In the genomic region with DNA sequence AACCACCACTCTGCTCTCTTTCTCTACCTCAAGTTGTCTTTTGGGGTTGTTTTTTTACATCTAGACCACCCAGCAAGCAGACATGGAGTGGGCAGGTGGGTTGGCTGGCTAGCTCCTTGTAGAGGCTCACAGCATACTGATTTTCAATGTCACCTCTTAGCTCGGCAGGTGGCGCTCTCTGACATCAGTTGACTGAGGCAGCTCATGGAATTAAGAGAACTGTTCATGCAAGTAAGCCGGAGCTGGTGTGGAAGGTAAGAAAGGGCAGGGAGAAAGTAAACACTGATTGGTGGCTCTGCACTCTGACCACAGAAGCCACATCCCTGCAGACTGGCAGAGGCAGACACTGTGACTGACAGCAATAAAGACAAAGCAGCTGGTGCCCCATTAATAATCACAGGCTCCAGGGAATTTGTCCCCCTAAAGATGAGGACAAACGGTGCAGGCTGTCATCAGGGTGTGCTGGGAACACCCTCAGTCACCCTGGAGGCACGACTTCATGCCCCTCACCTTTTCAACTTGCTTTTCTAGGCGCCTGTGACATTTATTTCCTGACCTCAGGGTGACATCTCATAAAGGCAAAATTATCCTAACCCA, we compare ENCODE assay signal across 8 cellular contexts.
DNase-seq lines count a peak whose midpoint lies in the region; ATAC-seq and TF ChIP-seq lines count a peak whose summit lies in the region.

No MANE protein-coding gene starts in this region.

- peak; percentile 83 for ATAC-seq in GM18511 (IDR thresholded peaks at IDR 0.05; ENCODE audit: unreplicated experiment)

- no peaks in the 10 kb centered on the region for H3K4me1 ChIP-seq in adrenal gland (replicated peaks in 1 of 2)

- no peak overlapping the region for H3K27ac ChIP-seq in adrenal gland

- WGBS in adrenal gland, 4 donors: 8 to 9% (median 8%) methylated on average over 6 of the region's 6 CpGs

- intact Hi-C loops in adrenal gland (cut with DNase I): no loop called here

- no peaks in the 10 kb centered on the region for H3K9me3 ChIP-seq in adrenal gland (replicated peaks in 1 of 3)

- no peak overlapping the region for H3K4me3 ChIP-seq in adrenal gland

- no peak for TF ChIP-seq POLR2A in adrenal gland (IDR thresholded peaks at IDR 0.05)

- peak in 5 of 6 experiments; percentile 19 to 44 (median 34) for TF ChIP-seq CTCF in adrenal gland (IDR thresholded peaks at IDR 0.05)

- no peaks in the 10 kb centered on the region for H3K36me3 ChIP-seq in adrenal gland (replicated peaks in 1 of 2)

- H3K27me3 ChIP-seq in adrenal gland: peaks cover 12% of the 10 kb centered on the region

- peak; percentile 83 for DNase-seq in Ammon's horn (ENCODE audit: low spot score)
- DNase-seq in HK-2 (ENCODE audit: unreplicated experiment): peak; percentile 43
- DNase-seq in NCI-H526 (lab: John Stamatoyannopoulos, UW): peak; percentile 94 to 98
- DNase-seq in adrenal gland: peak; percentile 20 to 80 (median 62)
- peak; percentile 62 for DNase-seq in iPS DF 4.7 (ENCODE audit: extremely low read depth, low spot score)
- DNase-seq in stimulated activated CD8-positive, alpha-beta memory T cell treated with anti-CD3 and anti-CD28 coated beads, Interleukin-2, amount 100 ng/mL, for 48 hours (ENCODE audit: low read depth in 2 of 2): peak; percentile 4 to 22
- no peak for DNase-seq in mesenteric fat pad (ENCODE audit: low spot score)
